8 cellular contexts compared by ENCODE assay signal in the genomic region with DNA sequence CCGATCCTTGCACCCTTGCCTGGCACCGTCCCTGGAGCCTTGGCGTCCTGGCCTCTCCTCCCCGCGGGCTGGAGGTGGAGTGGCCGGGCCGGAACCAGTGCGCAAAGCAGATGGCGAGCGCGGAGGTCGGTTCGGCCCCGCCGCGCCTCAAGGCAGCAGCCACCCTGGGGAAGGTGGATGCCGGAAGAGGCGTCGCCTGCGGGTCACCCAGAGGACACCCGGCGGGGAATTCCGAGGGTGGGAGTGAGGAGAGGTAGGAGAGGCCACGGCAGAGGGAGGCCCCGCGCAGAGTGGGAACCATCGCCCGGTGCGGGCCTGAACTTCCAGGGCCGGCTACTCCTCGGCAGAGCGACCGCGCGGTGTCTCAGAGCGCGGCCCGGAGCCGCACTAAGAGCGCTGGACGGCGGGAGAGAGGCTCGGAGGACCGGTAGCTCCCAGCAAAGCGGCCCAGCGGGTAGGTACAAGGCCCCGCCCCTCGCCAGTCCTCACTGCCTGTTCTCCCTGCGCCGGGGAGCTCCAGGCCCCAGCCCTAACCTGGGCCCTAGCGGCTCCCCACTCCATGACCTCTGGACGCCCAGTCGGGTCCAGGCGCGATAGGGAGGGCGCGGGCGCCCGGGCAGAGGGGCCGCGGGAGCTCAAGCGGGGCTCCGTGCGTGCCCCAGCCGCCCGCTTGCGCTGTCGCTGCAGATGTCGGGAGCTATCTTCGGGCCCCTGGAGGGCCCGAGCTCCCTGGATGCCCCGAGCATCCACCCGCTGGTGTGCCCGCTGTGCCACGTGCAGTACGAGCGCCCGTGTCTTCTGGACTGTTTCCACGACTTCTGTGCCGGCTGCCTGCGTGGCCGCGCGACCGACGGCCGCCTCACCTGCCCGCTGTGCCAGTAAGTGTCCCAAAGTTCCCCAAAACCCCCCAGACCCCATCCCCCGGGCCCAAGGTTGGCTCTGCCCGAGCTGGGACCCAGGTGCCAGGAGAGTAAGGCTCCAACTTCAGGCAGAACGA. TPM values are rescaled to one million over a fixed set of nuclear protein-coding genes. Genes with fewer than 3 reads are reported as not detected.
A peak's percentile ranks its signal among the peaks of the same experiment; 100 is the strongest.
DNase-seq lines count a peak whose midpoint lies in the region; ATAC-seq and TF ChIP-seq lines count a peak whose summit lies in the region.

A gene with protein sequence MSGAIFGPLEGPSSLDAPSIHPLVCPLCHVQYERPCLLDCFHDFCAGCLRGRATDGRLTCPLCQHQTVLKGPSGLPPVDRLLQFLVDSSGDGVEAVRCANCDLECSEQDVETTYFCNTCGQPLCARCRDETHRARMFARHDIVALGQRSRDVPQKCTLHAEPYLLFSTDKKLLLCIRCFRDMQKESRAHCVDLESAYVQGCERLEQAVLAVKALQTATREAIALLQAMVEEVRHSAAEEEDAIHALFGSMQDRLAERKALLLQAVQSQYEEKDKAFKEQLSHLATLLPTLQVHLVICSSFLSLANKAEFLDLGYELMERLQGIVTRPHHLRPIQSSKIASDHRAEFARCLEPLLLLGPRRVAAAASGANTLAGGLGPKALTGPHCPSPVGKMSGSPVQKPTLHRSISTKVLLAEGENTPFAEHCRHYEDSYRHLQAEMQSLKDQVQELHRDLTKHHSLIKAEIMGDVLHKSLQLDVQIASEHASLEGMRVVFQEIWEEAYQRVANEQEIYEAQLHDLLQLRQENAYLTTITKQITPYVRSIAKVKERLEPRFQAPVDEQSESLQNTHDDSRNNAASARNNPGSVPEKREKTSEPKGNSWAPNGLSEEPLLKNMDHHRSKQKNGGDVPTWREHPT (plus strand): TSS at position 271 of the 997 bp plus-strand sequence. CDS start 417 bp downstream, at position 688.

- peak within 1 kb of the TSS; percentile 71 for H3K4me3 Mint-ChIP-seq in activated CD8-positive, alpha-beta memory T cell treated with anti-CD3 and anti-CD28 coated beads, Interleukin-2, amount 10 ng/mL, durations not matched to agents 7 days and 5 days
- peak within 1 kb of the TSS; percentile 64 to 83 (median 74) for H3K4me3 Mint-ChIP-seq in naive thymus-derived CD8-positive, alpha-beta T cell

- peaks cover 32% of the 10 kb centered on the region for H3K27me3 ChIP-seq in suprapubic skin

- H3K4me3 ChIP-seq in epithelial cell of proximal tubule (ENCODE audit: low read depth, low read length) (peak within 1 kb of the TSS; percentile 90), suprapubic skin (peak within 1 kb of the TSS; percentile 54), OCI-LY7 (ENCODE audit: low read depth, low read length, poor library complexity, severe bottlenecking) (no peak within 1 kb of the TSS)

- TF ChIP-seq CTCF in epithelial cell of proximal tubule (conservative IDR thresholded peaks at IDR 0.05; ENCODE audit: low read depth, low read length) (no peak), suprapubic skin (IDR thresholded peaks at IDR 0.05) (no peak), OCI-LY7 (conservative IDR thresholded peaks at IDR 0.05; ENCODE audit: low read length) (no peak)

- WGBS in suprapubic skin, result 7% methylated on average over 14 of the region's 91 CpGs

- intact Hi-C loops in OCI-LY7 (cut with micrococcal nuclease; ENCODE audit: unreplicated experiment), result loop anchor here (1.0 kb wide), 1 partner anchor 98 kb away; no protein-coding TSS in a partner anchor

- H3K27ac ChIP-seq in suprapubic skin (no peak within 1 kb of the TSS), OCI-LY7 (ENCODE audit: low read depth, low read length, poor library complexity, severe bottlenecking) (no peak within 1 kb of the TSS)

- no peaks in the 10 kb centered on the region for H3K9me2 ChIP-seq in OCI-LY7 (ENCODE audit: insufficient read depth, low read length)

- CTCF ChIA-PET in activated CD8-positive, alpha-beta memory T cell treated with anti-CD3 and anti-CD28 coated beads, Interleukin-2, amount 10 ng/mL, durations not matched to agents 7 days and 5 days (lab: Charles Lee), result interaction anchor here (0.7 to 3.4 kb wide), 21 partner anchors 9 to 427 kb away, joined by 3 to 17 read pairs (median 4); no protein-coding TSS in a partner anchor
- CTCF ChIA-PET in OCI-LY7 (lab: Charles Lee; ENCODE audit: unreplicated experiment), result no interaction called here

- H3K4me1 Mint-ChIP-seq in activated CD8-positive, alpha-beta memory T cell treated with anti-CD3 and anti-CD28 coated beads, Interleukin-2, amount 10 ng/mL, durations not matched to agents 7 days and 5 days, result peaks cover 9% of the 10 kb centered on the region
- H3K4me1 Mint-ChIP-seq in naive thymus-derived CD8-positive, alpha-beta T cell, result peaks cover 2 to 17% (median 12%) of the 10 kb centered on the region in 4 donors

- no peak within 1 kb of the TSS for H3K27ac Mint-ChIP-seq in activated CD8-positive, alpha-beta memory T cell treated with anti-CD3 and anti-CD28 coated beads, Interleukin-2, amount 10 ng/mL, durations not matched to agents 7 days and 5 days
- H3K27ac Mint-ChIP-seq in naive thymus-derived CD8-positive, alpha-beta T cell, result no peak within 1 kb of the TSS

- no peak for TF ChIP-seq EP300 in suprapubic skin (IDR thresholded peaks at IDR 0.05)

- POLR2A ChIA-PET in naive thymus-derived CD8-positive, alpha-beta T cell (lab: Charles Lee), result interaction anchor here (0.6 to 1.2 kb wide), 3 partner anchors 7 to 15 kb away, joined by 3 to 4 read pairs (median 3); no protein-coding TSS in a partner anchor
- POLR2A ChIA-PET in OCI-LY7 (lab: Charles Lee), result interaction anchor here (0.6 kb wide), 2 partner anchors 375 to 401 kb away, joined by 3 read pairs; no protein-coding TSS in a partner anchor

- H3K9me3 Mint-ChIP-seq in activated CD8-positive, alpha-beta memory T cell treated with anti-CD3 and anti-CD28 coated beads, Interleukin-2, amount 10 ng/mL, durations not matched to agents 7 days and 5 days (ENCODE audit: low read depth), result no peaks in the 10 kb centered on the region
- H3K9me3 Mint-ChIP-seq in naive thymus-derived CD8-positive, alpha-beta T cell, result no peaks in the 10 kb centered on the region

- H3K36me3 ChIP-seq in suprapubic skin (no peaks in the 10 kb centered on the region), OCI-LY7 (ENCODE audit: insufficient read depth, low read length) (no peaks in the 10 kb centered on the region)

- no TSS peak for BruUV-seq in OCI-LY7 (replicated peaks; lab: Mats Ljungman, UMichigan)

- no peaks in the 10 kb centered on the region for H4K20me1 ChIP-seq in OCI-LY7 (ENCODE audit: insufficient read depth, low read length)

- DNase-seq in CD1c-positive myeloid dendritic cell (ENCODE audit: extremely low spot score), result peak; percentile 66
- DNase-seq in LoVo (ENCODE audit: low spot score), result peak; percentile 81
- peak; percentile 71 for DNase-seq in activated CD8-positive, alpha-beta memory T cell treated with anti-CD3 and anti-CD28 coated beads, Interleukin-2, amount 10 ng/mL, durations not matched to agents 7 days and 5 days
- DNase-seq in epithelial cell of proximal tubule (ENCODE audit: low read depth), result no peak
- peak in 5 of 10 donors; percentile 12 to 68 (median 35) for DNase-seq in naive thymus-derived CD8-positive, alpha-beta T cell
- no peak for DNase-seq in suprapubic skin (ENCODE audit: low spot score in 2 of 2)
- no peak for DNase-seq in OCI-LY7 (ENCODE audit: low spot score)

- no peaks in the 10 kb centered on the region for H3K9me3 ChIP-seq in suprapubic skin
- H3K9me3 ChIP-seq in OCI-LY7 (ENCODE audit: low read length), result no peaks in the 10 kb centered on the region

- H2AFZ ChIP-seq in OCI-LY7 (ENCODE audit: low read length), result no peak within 1 kb of the TSS

- no peaks in the 10 kb centered on the region for H3K79me2 ChIP-seq in OCI-LY7 (ENCODE audit: insufficient read depth, low read depth, low read length)

- no peak for TF ChIP-seq POLR2A in suprapubic skin (IDR thresholded peaks at IDR 0.05)

- H3K27me3 Mint-ChIP-seq in activated CD8-positive, alpha-beta memory T cell treated with anti-CD3 and anti-CD28 coated beads, Interleukin-2, amount 10 ng/mL, durations not matched to agents 7 days and 5 days, result peaks cover 13% of the 10 kb centered on the region
- H3K27me3 Mint-ChIP-seq in naive thymus-derived CD8-positive, alpha-beta T cell, result peaks cover 3 to 41% (median 11%) of the 10 kb centered on the region in 5 donors

- H3K4me1 ChIP-seq in suprapubic skin (peaks cover 43% of the 10 kb centered on the region), OCI-LY7 (ENCODE audit: insufficient read depth, low read length, poor library complexity, severe bottlenecking) (peaks cover 4% of the 10 kb centered on the region)

- peaks cover 1% of the 10 kb centered on the region for H3K36me3 Mint-ChIP-seq in activated CD8-positive, alpha-beta memory T cell treated with anti-CD3 and anti-CD28 coated beads, Interleukin-2, amount 10 ng/mL, durations not matched to agents 7 days and 5 days
- H3K36me3 Mint-ChIP-seq in naive thymus-derived CD8-positive, alpha-beta T cell, result no peaks in the 10 kb centered on the region

- ATAC-seq in GM19438 (IDR thresholded peaks at IDR 0.05; ENCODE audit: low read depth, unreplicated experiment), result peak; percentile 51
- peak; percentile 66 for ATAC-seq in activated CD8-positive, alpha-beta memory T cell treated with anti-CD3 and anti-CD28 coated beads, Interleukin-2, amount 10 ng/mL, durations not matched to agents 7 days and 5 days
- peak; percentile 57 to 74 for ATAC-seq in naive thymus-derived CD8-positive, alpha-beta T cell

- H3K4me2 ChIP-seq in OCI-LY7 (ENCODE audit: low read length), result no peak within 1 kb of the TSS

RNA-seq across cellular contexts. Expression of the gene that starts here (rescaled TPM):
- 10 to 100 TPM; 12.4 to 36.7 TPM for total RNA-seq in activated CD8-positive, alpha-beta memory T cell treated with anti-CD3 and anti-CD28 coated beads, Interleukin-2, amount 10 ng/mL, durations not matched to agents 7 days and 5 days
- total RNA-seq in epithelial cell of proximal tubule, result 16.9 and 32.1 TPM in 2 replicates
- total RNA-seq in naive thymus-derived CD8-positive, alpha-beta T cell, result under 1 TPM; 0.36 to 0.47 TPM
- not detected for polyA plus RNA-seq in naive thymus-derived CD8-positive, alpha-beta T cell
- total RNA-seq in suprapubic skin, result 1 to 10 TPM; 4.6 to 9.8 (median 9.5) TPM
- total RNA-seq in OCI-LY7 (2014; rRNA removed; shearing (Covaris generic)), result not detected in 2 replicates
- not detected in 2 replicates for total RNA-seq in OCI-LY7 (2022)

Comparison
In these comparisons a context has a peak if more than half of its experiments do, and no peak if none do; other contexts are left out.
1. Peak in ATAC-seq in naive thymus-derived CD8-positive, alpha-beta T cell; RNA of the gene not detected or under 1 TPM.
2. DNase-seq: peak in CD1c-positive myeloid dendritic cell (single experiment), LoVo (single experiment) and activated CD8-positive, alpha-beta memory T cell treated with anti-CD3 and anti-CD28 coated beads, Interleukin-2, amount 10 ng/mL, durations not matched to agents 7 days and 5 days (single experiment); none in epithelial cell of proximal tubule (single experiment), suprapubic skin (0 of 2) and OCI-LY7 (single experiment).
3. Peak in every context shown above with its lines, with median percentiles within 50 percentile points of each other: ATAC-seq.